In the genomic region with DNA sequence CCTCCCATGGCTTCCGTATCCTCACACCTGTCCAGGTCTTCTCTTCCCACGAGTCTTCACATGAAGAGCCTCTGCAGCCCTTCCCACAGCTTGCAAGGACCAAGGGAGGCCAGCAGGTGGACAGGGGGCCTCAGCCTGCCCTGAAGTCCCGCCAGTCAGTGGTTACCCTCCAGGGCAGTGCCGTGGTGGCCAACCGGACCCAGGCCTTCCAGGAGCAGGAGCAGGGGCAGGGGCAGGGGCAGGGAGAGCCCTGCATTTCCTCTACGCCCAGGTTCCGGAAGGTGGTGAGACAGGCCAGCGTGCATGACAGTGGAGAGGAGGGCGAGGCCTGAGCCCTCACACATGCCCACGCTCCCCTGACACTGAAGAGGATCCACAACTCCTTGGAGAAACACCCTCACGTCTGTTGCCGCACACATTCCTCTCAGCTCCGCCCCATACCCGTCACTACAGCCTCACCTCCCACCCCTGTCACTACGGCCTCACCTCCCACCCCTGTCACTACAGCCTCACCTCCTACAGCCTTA, we compare ENCODE assay signal across 13 cellular contexts. TPM values are rescaled to one million over a fixed set of nuclear protein-coding genes. Genes with fewer than 3 reads are reported as not detected.
DNase-seq lines count a peak whose midpoint lies in the region; ATAC-seq and TF ChIP-seq lines count a peak whose summit lies in the region.
"Had no signal": no experiment of that assay in that cellular context is flagged by ENCODE, and none has a peak within 500 bp of the region (broad histone marks: within the 10 kb centered on the region; RNA-seq: fewer than 3 reads in every experiment).

No MANE protein-coding gene starts in this region.

- no peaks in the 10 kb centered on the region for H3K9me3 Mint-ChIP-seq in activated CD4-positive, alpha-beta T cell treated with anti-CD3 and anti-CD28 coated beads, Interleukin-2, amount 10 ng/mL, durations not matched to agents 7 days and 5 days
- no peaks in the 10 kb centered on the region for H3K9me3 Mint-ChIP-seq in stimulated activated naive B cell treated with anti-CD40 and anti-IgM and Interleukin-4, amounts not matched to agents 10 μg/mL and 1 μg/mL and 100 μg/mL, for 72 hours

- ATAC-seq in stimulated activated naive B cell treated with anti-CD40 and anti-IgM and Interleukin-4, amounts not matched to agents 10 μg/mL and 1 μg/mL and 100 μg/mL, for 72 hours (replicated peaks) = no peak
- ATAC-seq in HG03175 (IDR thresholded peaks at IDR 0.05; ENCODE audit: unreplicated experiment) (no peak), HG02571 (IDR thresholded peaks at IDR 0.05; ENCODE audit: unreplicated experiment) (no peak)

- H3K36me3 ChIP-seq in WERI-Rb-1 = peaks cover 9% of the 10 kb centered on the region

- no peak overlapping the region for H3K4me3 Mint-ChIP-seq in activated CD4-positive, alpha-beta T cell treated with anti-CD3 and anti-CD28 coated beads, Interleukin-2, amount 10 ng/mL, durations not matched to agents 7 days and 5 days
- no peak overlapping the region for H3K4me3 Mint-ChIP-seq in stimulated activated naive B cell treated with anti-CD40 and anti-IgM and Interleukin-4, amounts not matched to agents 10 μg/mL and 1 μg/mL and 100 μg/mL, for 72 hours

- peak; percentile 15; the same call in 1 of the 2 replicates for TF ChIP-seq CTCF in WERI-Rb-1 (IDR thresholded peaks at IDR 0.05; ENCODE audit: low read depth, low read length)

- no peak overlapping the region for H3K4me3 ChIP-seq in WERI-Rb-1 (ENCODE audit: low read depth, low read length)

- no peaks in the 10 kb centered on the region for H3K27me3 ChIP-seq in WERI-Rb-1 (ENCODE audit: insufficient read depth, low read depth, severe bottlenecking)

- POLR2A ChIA-PET in activated CD4-positive, alpha-beta T cell treated with anti-CD3 and anti-CD28 coated beads, Interleukin-2, amount 10 ng/mL, durations not matched to agents 7 days and 5 days (lab: Charles Lee) = no interaction called here

- peak overlapping the region; percentile 87 for H3K27ac Mint-ChIP-seq in activated CD4-positive, alpha-beta T cell treated with anti-CD3 and anti-CD28 coated beads, Interleukin-2, amount 10 ng/mL, durations not matched to agents 7 days and 5 days
- H3K27ac Mint-ChIP-seq in stimulated activated naive B cell treated with anti-CD40 and anti-IgM and Interleukin-4, amounts not matched to agents 10 μg/mL and 1 μg/mL and 100 μg/mL, for 72 hours = peak overlapping the region; percentile 9

- no peak for DNase-seq in activated CD4-positive, alpha-beta T cell treated with anti-CD3 and anti-CD28 coated beads, Interleukin-2, amount 10 ng/mL, durations not matched to agents 7 days and 5 days
- no peak for DNase-seq in activated CD4-positive, alpha-beta T cell treated with anti-CD3 and anti-CD28 coated beads for 4 hours
- DNase-seq in WERI-Rb-1 (no peak), epithelial cell of prostate (ENCODE audit: low read depth, low spot score) (peak; percentile 48), UCSD-AML1 (lab: John Stamatoyannopoulos, UW; ENCODE audit: unreplicated experiment) (no peak)
- no peak for DNase-seq in stimulated activated naive B cell treated with anti-CD40 and anti-IgM and Interleukin-4, amounts not matched to agents 10 μg/mL and 1 μg/mL and 100 μg/mL, for 72 hours
- DNase-seq: amniotic stem cell; DMS53; kidney; NCI-H2029 treated with DMSO at 0.1 percent for 48 hours; NK-92 treated with Interleukin-12 subunit alpha and Interleukin-12 subunit beta, amount 100 ng/mL, for 24 hours had no signal

- no peaks in the 10 kb centered on the region for H3K36me3 Mint-ChIP-seq in activated CD4-positive, alpha-beta T cell treated with anti-CD3 and anti-CD28 coated beads, Interleukin-2, amount 10 ng/mL, durations not matched to agents 7 days and 5 days (ENCODE audit: low read depth)
- H3K36me3 Mint-ChIP-seq in stimulated activated naive B cell treated with anti-CD40 and anti-IgM and Interleukin-4, amounts not matched to agents 10 μg/mL and 1 μg/mL and 100 μg/mL, for 72 hours = peaks cover 0 to 3% of the 10 kb centered on the region in 2 donors

- H3K27me3 Mint-ChIP-seq in activated CD4-positive, alpha-beta T cell treated with anti-CD3 and anti-CD28 coated beads, Interleukin-2, amount 10 ng/mL, durations not matched to agents 7 days and 5 days = no peaks in the 10 kb centered on the region
- no peaks in the 10 kb centered on the region for H3K27me3 Mint-ChIP-seq in stimulated activated naive B cell treated with anti-CD40 and anti-IgM and Interleukin-4, amounts not matched to agents 10 μg/mL and 1 μg/mL and 100 μg/mL, for 72 hours

- CTCF ChIA-PET in activated CD4-positive, alpha-beta T cell treated with anti-CD3 and anti-CD28 coated beads, Interleukin-2, amount 10 ng/mL, durations not matched to agents 7 days and 5 days (lab: Charles Lee) = interaction anchor here (1.0 to 1.5 kb wide), 5 partner anchors 9 to 71 kb away, joined by 3 to 6 read pairs (median 3); a partner anchor contains a TSS

- peaks cover 39% of the 10 kb centered on the region for H3K4me1 Mint-ChIP-seq in activated CD4-positive, alpha-beta T cell treated with anti-CD3 and anti-CD28 coated beads, Interleukin-2, amount 10 ng/mL, durations not matched to agents 7 days and 5 days
- peaks cover 20% of the 10 kb centered on the region in 2 donors for H3K4me1 Mint-ChIP-seq in stimulated activated naive B cell treated with anti-CD40 and anti-IgM and Interleukin-4, amounts not matched to agents 10 μg/mL and 1 μg/mL and 100 μg/mL, for 72 hours

- H3K27ac ChIP-seq in WERI-Rb-1 (no peak overlapping the region), epithelial cell of prostate (peak overlapping the region; percentile 99)

- no peaks in the 10 kb centered on the region for H3K9me3 ChIP-seq in WERI-Rb-1 (ENCODE audit: severe bottlenecking)

RNA-seq across cellular contexts. Expression of a gene that starts 8.3 kb away (rescaled TPM):
- total RNA-seq in activated CD4-positive, alpha-beta T cell treated with anti-CD3 and anti-CD28 coated beads, Interleukin-2, amount 10 ng/mL, durations not matched to agents 7 days and 5 days = 1 to 10 TPM; 8.2 to 9.6 TPM

RNA-seq across cellular contexts. Expression of a gene that starts 22.5 kb away (rescaled TPM):
- total RNA-seq in activated CD4-positive, alpha-beta T cell treated with anti-CD3 and anti-CD28 coated beads, Interleukin-2, amount 10 ng/mL, durations not matched to agents 7 days and 5 days = 100 to 1,000 TPM; 135 to 194 TPM

RNA-seq across cellular contexts. Expression of a gene that starts 41.7 kb away (rescaled TPM):
- total RNA-seq in activated CD4-positive, alpha-beta T cell treated with anti-CD3 and anti-CD28 coated beads, Interleukin-2, amount 10 ng/mL, durations not matched to agents 7 days and 5 days = 10 to 100 TPM; 52.7 to 53.7 TPM

RNA-seq across cellular contexts. Expression of a gene that starts 45.3 kb away (rescaled TPM):
- 100 to 1,000 TPM; 306 to 324 TPM for total RNA-seq in activated CD4-positive, alpha-beta T cell treated with anti-CD3 and anti-CD28 coated beads, Interleukin-2, amount 10 ng/mL, durations not matched to agents 7 days and 5 days
